4 cellular contexts compared by ENCODE assay signal in genomic region chr9:86312959-86313358, GRCh38. TPM values are rescaled to one million over a fixed set of nuclear protein-coding genes. Genes with fewer than 3 reads are reported as not detected.
"Had no signal": no experiment of that assay in that cellular context is flagged by ENCODE, and none has a peak within 500 bp of the region (broad histone marks: within the 10 kb centered on the region; RNA-seq: fewer than 3 reads in every experiment).

No MANE protein-coding gene starts in this region.

RNA-seq across cellular contexts. Expression of gene C9orf153, which starts 53.5 kb away (rescaled TPM):
- total RNA-seq: chondrocyte, dermis microvascular lymphatic vessel endothelial cell, epithelial cell of proximal tubule, frontal cortex had no signal
